In the genomic region with DNA sequence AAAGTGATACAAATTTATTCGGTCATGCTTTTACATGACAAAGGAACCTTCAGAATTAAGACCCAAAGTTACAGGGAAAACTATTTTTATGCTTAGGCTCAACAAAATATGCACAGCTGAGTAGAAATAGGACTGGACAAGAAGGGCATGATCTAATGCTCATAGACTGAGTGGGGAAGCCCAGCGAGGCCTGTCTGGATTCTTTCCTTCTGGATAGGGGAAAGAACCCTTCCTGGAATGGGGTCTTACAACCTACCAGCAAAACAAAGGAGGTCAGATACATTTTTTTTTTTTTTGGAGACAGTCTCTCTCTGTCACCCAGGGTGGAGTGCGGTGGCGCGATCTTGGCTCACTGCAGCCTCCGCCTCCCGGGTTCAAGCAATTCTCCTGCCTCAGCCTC, we compare ENCODE assay signal across 1 cellular context.
TF ChIP-seq lines count a peak whose summit lies in the region.

No MANE protein-coding gene starts in this region.

TF ChIP-seq in HepG2, 621 proteins besides CTCF, POLR2A, EP300 and RAD21:
- TF ChIP-seq ZNF839 (CRISPR knock-in tag; IDR thresholded peaks at IDR 0.05; ENCODE audit: borderline replicate concordance), result no peak
- no peak for TF ChIP-seq SKIL (CRISPR knock-in tag; IDR thresholded peaks at IDR 0.05; ENCODE audit: borderline replicate concordance)
- TF ChIP-seq ZNF431 (CRISPR knock-in tag; IDR thresholded peaks at IDR 0.05; ENCODE audit: borderline replicate concordance, low read depth), result no peak
- TF ChIP-seq, protein P1, sequence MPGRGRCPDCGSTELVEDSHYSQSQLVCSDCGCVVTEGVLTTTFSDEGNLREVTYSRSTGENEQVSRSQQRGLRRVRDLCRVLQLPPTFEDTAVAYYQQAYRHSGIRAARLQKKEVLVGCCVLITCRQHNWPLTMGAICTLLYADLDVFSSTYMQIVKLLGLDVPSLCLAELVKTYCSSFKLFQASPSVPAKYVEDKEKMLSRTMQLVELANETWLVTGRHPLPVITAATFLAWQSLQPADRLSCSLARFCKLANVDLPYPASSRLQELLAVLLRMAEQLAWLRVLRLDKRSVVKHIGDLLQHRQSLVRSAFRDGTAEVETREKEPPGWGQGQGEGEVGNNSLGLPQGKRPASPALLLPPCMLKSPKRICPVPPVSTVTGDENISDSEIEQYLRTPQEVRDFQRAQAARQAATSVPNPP (CRISPR knock-in tag; IDR thresholded peaks at IDR 0.05), result no peak
- TF ChIP-seq ZNF761 (CRISPR knock-in tag; conservative IDR thresholded peaks at IDR 0.05), result no peak
- no peak for TF ChIP-seq NFE2L1 (CRISPR knock-in tag; IDR thresholded peaks at IDR 0.05; ENCODE audit: borderline replicate concordance)
- no peak for TF ChIP-seq MXD4 (CRISPR knock-in tag; IDR thresholded peaks at IDR 0.05)
- TF ChIP-seq REXO4 (CRISPR knock-in tag; IDR thresholded peaks at IDR 0.05; ENCODE audit: borderline replicate concordance), result no peak
- no peak for TF ChIP-seq MIXL1 (CRISPR knock-in tag; IDR thresholded peaks at IDR 0.05)
- TF ChIP-seq TCF12 (IDR thresholded peaks at IDR 0.05), result no peak
- no peak for TF ChIP-seq TCF12 (CRISPR knock-in tag; IDR thresholded peaks at IDR 0.05)
- TF ChIP-seq GTF3A (CRISPR knock-in tag; conservative IDR thresholded peaks at IDR 0.05), result no peak
- no peak for TF ChIP-seq BCL6 (CRISPR knock-in tag; IDR thresholded peaks at IDR 0.05)
- TF ChIP-seq HHEX (CRISPR knock-in tag; IDR thresholded peaks at IDR 0.05), result no peak
- TF ChIP-seq, protein P2, sequence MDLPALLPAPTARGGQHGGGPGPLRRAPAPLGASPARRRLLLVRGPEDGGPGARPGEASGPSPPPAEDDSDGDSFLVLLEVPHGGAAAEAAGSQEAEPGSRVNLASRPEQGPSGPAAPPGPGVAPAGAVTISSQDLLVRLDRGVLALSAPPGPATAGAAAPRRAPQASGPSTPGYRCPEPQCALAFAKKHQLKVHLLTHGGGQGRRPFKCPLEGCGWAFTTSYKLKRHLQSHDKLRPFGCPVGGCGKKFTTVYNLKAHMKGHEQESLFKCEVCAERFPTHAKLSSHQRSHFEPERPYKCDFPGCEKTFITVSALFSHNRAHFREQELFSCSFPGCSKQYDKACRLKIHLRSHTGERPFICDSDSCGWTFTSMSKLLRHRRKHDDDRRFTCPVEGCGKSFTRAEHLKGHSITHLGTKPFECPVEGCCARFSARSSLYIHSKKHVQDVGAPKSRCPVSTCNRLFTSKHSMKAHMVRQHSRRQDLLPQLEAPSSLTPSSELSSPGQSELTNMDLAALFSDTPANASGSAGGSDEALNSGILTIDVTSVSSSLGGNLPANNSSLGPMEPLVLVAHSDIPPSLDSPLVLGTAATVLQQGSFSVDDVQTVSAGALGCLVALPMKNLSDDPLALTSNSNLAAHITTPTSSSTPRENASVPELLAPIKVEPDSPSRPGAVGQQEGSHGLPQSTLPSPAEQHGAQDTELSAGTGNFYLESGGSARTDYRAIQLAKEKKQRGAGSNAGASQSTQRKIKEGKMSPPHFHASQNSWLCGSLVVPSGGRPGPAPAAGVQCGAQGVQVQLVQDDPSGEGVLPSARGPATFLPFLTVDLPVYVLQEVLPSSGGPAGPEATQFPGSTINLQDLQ (CRISPR knock-in tag; IDR thresholded peaks at IDR 0.05), result no peak
- TF ChIP-seq NFIB (CRISPR knock-in tag; IDR thresholded peaks at IDR 0.05; ENCODE audit: borderline replicate concordance), result no peak
- no peak for TF ChIP-seq ZNF691 (CRISPR knock-in tag; IDR thresholded peaks at IDR 0.05; ENCODE audit: borderline replicate concordance, low read depth)
